ENCODE assay signal across 8 cellular contexts in genomic region chr2:70086838-70087702, GRCh38. TPM values are rescaled to one million over a fixed set of nuclear protein-coding genes. Genes with fewer than 3 reads are reported as not detected.
DNase-seq lines count a peak whose midpoint lies in the region; ATAC-seq and TF ChIP-seq lines count a peak whose summit lies in the region.

Gene PCBP1 (plus strand): TSS chr2:70087477. CDS start chr2:70087744, 267 bp downstream.

- peak within 1 kb of the TSS; percentile 100 for H3K27ac ChIP-seq in angular gyrus (ENCODE audit: low read depth, low read length)
- peak within 1 kb of the TSS; percentile 98 to 100 for H3K27ac ChIP-seq in prostate gland
- H3K27ac ChIP-seq in upper lobe of right lung, result peak within 1 kb of the TSS; percentile 100

- WGBS in prostate gland, result under 1% methylated on average over 49 of the region's 94 CpGs

- peaks cover 14% of the 10 kb centered on the region for H3K4me1 ChIP-seq in prostate gland (replicated peaks)
- H3K4me1 ChIP-seq in upper lobe of right lung, result peaks cover 36% of the 10 kb centered on the region

- peak within 1 kb of the TSS; percentile 70 to 80 for H3K4me3 ChIP-seq in prostate gland
- H3K4me3 ChIP-seq in upper lobe of right lung, result peak within 1 kb of the TSS; percentile 94

- no peaks in the 10 kb centered on the region for H3K36me3 ChIP-seq in prostate gland
- peaks cover 23% of the 10 kb centered on the region for H3K36me3 ChIP-seq in upper lobe of right lung

- peaks cover 4% of the 10 kb centered on the region for H3K27me3 Mint-ChIP-seq in T-helper 2 cell treated with Interferon-gamma antibody and Interleukin-4, amounts not matched to agents 5 μg/mL and 100 μg/mL, for 36 hours (ENCODE audit: low read depth)

- peaks cover 53% of the 10 kb centered on the region for H3K36me3 Mint-ChIP-seq in T-helper 2 cell treated with Interferon-gamma antibody and Interleukin-4, amounts not matched to agents 5 μg/mL and 100 μg/mL, for 36 hours (ENCODE audit: low read depth)

- DNase-seq in NCI-H2029 treated with DMSO at 0.1 percent for 48 hours (lab: John Stamatoyannopoulos, UW) (peak; percentile 76), left ventricle myocardium superior (peak; percentile 99), prostate gland (ENCODE audit: low spot score) (peak; percentile 89), upper lobe of right lung (peak; percentile 98)
- DNase-seq in T-helper 2 cell treated with Interferon-gamma antibody and Interleukin-4, amounts not matched to agents 5 μg/mL and 100 μg/mL, for 36 hours (ENCODE audit: low spot score), result peak; percentile 92

- H3K9me3 Mint-ChIP-seq in T-helper 2 cell treated with Interferon-gamma antibody and Interleukin-4, amounts not matched to agents 5 μg/mL and 100 μg/mL, for 36 hours, result no peaks in the 10 kb centered on the region

- no peaks in the 10 kb centered on the region for H3K9me3 ChIP-seq in prostate gland
- H3K9me3 ChIP-seq in upper lobe of right lung, result no peaks in the 10 kb centered on the region

- peaks cover 56% of the 10 kb centered on the region for H3K4me1 Mint-ChIP-seq in T-helper 2 cell treated with Interferon-gamma antibody and Interleukin-4, amounts not matched to agents 5 μg/mL and 100 μg/mL, for 36 hours (ENCODE audit: low read depth)

- H3K27me3 ChIP-seq in prostate gland (replicated peaks; ENCODE audit: insufficient read depth), result no peaks in the 10 kb centered on the region
- no peaks in the 10 kb centered on the region for H3K27me3 ChIP-seq in upper lobe of right lung

- TF ChIP-seq CTCF in prostate gland (IDR thresholded peaks at IDR 0.05), result no peak
- TF ChIP-seq CTCF in upper lobe of right lung (IDR thresholded peaks at IDR 0.05), result no peak

- TF ChIP-seq POLR2A in prostate gland (IDR thresholded peaks at IDR 0.05), result peak; percentile 81

- peak within 1 kb of the TSS; percentile 99 for H3K4me3 Mint-ChIP-seq in T-helper 2 cell treated with Interferon-gamma antibody and Interleukin-4, amounts not matched to agents 5 μg/mL and 100 μg/mL, for 36 hours

- ATAC-seq in GM18498 (IDR thresholded peaks at IDR 0.05; ENCODE audit: unreplicated experiment), result peak; percentile 42
- ATAC-seq in HG02970 (IDR thresholded peaks at IDR 0.05; ENCODE audit: low FRiP score, unreplicated experiment), result peak; percentile 36
- ATAC-seq in left ventricle myocardium superior, result peak; percentile 91
- peak; percentile 90 for ATAC-seq in upper lobe of right lung

- intact Hi-C loops in left ventricle myocardium superior (cut with micrococcal nuclease) (loop anchor here (5.0 kb wide), 1 partner anchor 55 kb away; no protein-coding TSS in a partner anchor), prostate gland (cut with DNase I) (loop anchor here (1.0 to 10.0 kb wide), 5 partner anchors 38 to 172 kb away; partner anchors contain the start of genes C2orf42, MXD1 and TIA1), upper lobe of right lung (cut with DNase I) (loop anchor here (5.0 kb wide), 1 partner anchor 45 kb away; no protein-coding TSS in a partner anchor)

- peak within 1 kb of the TSS; percentile 99 for H3K27ac Mint-ChIP-seq in T-helper 2 cell treated with Interferon-gamma antibody and Interleukin-4, amounts not matched to agents 5 μg/mL and 100 μg/mL, for 36 hours

RNA-seq across cellular contexts. Expression of gene PCBP1, which starts in this region (rescaled TPM):
- total RNA-seq in left ventricle myocardium superior (211 TPM), prostate gland (100 to 1,000 TPM; 166 to 219 TPM), upper lobe of right lung (337 TPM)

Comparison
In these comparisons a context has a peak if more than half of its experiments do, and no peak if none do; other contexts are left out.
1. Peak in every context shown above with its lines: DNase-seq, ATAC-seq, H3K4me3 ChIP-seq and H3K27ac ChIP-seq.
2. ATAC-seq: peak in every context shown above with its lines; median percentile 91 in left ventricle myocardium superior; 90 in upper lobe of right lung; 42 in GM18498; 36 in HG02970.